11 cellular contexts compared by ENCODE assay signal in genomic region chr10:69757553-69758309, GRCh38. TPM values are rescaled to one million over a fixed set of nuclear protein-coding genes. Genes with fewer than 3 reads are reported as not detected.
A peak's percentile ranks its signal among the peaks of the same experiment; 100 is the strongest.
DNase-seq lines count a peak whose midpoint lies in the region; ATAC-seq and TF ChIP-seq lines count a peak whose summit lies in the region.
"Had no signal": no experiment of that assay in that cellular context is flagged by ENCODE, and none has a peak within 500 bp of the region (broad histone marks: within the 10 kb centered on the region; RNA-seq: fewer than 3 reads in every experiment).

No MANE protein-coding gene starts in this region.

- in situ Hi-C loops in KBM-7 (cut with MboI; ENCODE audit: low pct_unique_long_range_greater_than_20kb, low sequenced_read_pairs), result no loop called here

- no peak for TF ChIP-seq CTCF in fibroblast of mammary gland (conservative IDR thresholded peaks at IDR 0.05; ENCODE audit: control insufficient read depth, insufficient read depth, low read depth, low read length)

- ATAC-seq in GM19455 (IDR thresholded peaks at IDR 0.05; ENCODE audit: unreplicated experiment) (no peak), HG02763 (IDR thresholded peaks at IDR 0.05; ENCODE audit: unreplicated experiment) (no peak)
- ATAC-seq: activated T-helper 17 cell treated with anti-CD3 and anti-CD28 coated beads, Interleukin-2, amount 50 U/mL, for 72 hours had no signal

- DNase-seq in EH (ENCODE audit: low read depth) (peak; percentile 84), NCI-H748 treated with DMSO at 0.1 percent for 48 hours (lab: John Stamatoyannopoulos, UW) (peak; percentile 0), fibroblast of mammary gland (ENCODE audit: low read depth) (peak; percentile 48), posterior vena cava (ENCODE audit: low spot score) (peak; percentile 83), KBM-7 (no peak)
- no peak for DNase-seq in stimulated activated naive CD4-positive, alpha-beta T cell treated with Interleukin-2 at 50 U/mL for 16 hours (lab: John Stamatoyannopoulos, UW)

- intact Hi-C loops in posterior vena cava (cut with DNase I), result no loop called here

- H3K4me3 ChIP-seq in fibroblast of mammary gland (ENCODE audit: control insufficient read depth, low read depth, low read length), result no peak overlapping the region
- H3K4me3 ChIP-seq: GM12878, uterus had no signal

RNA-seq across cellular contexts. Expression of gene COL13A1, which starts 44.0 kb away (rescaled TPM):
- total RNA-seq in posterior vena cava, result 1 to 10 TPM in 1 of 2 donors, under 1 TPM in 1; 0.48 to 1.3 TPM
- total RNA-seq: activated T-helper 17 cell treated with anti-CD3 and anti-CD28 coated beads, Interleukin-2, amount 50 U/mL, for 72 hours; GM12878 had no signal

Comparison
In these comparisons a context has a peak if more than half of its experiments do, and no peak if none do; other contexts are left out.
1. DNase-seq: peak in EH (single experiment), NCI-H748 treated with DMSO at 0.1 percent for 48 hours (single experiment), fibroblast of mammary gland (single experiment) and posterior vena cava (single experiment); none in KBM-7 (single experiment) and stimulated activated naive CD4-positive, alpha-beta T cell treated with Interleukin-2 at 50 U/mL for 16 hours (single experiment).